ENCODE assay signal across 15 cellular contexts in genomic region chr19:3389446-3389778, GRCh38. TPM values are rescaled to one million over a fixed set of nuclear protein-coding genes. Genes with fewer than 3 reads are reported as not detected.
DNase-seq lines count a peak whose midpoint lies in the region; ATAC-seq and TF ChIP-seq lines count a peak whose summit lies in the region.
"Had no signal": no experiment of that assay in that cellular context is flagged by ENCODE, and none has a peak within 500 bp of the region (broad histone marks: within the 10 kb centered on the region; RNA-seq: fewer than 3 reads in every experiment).

No MANE protein-coding gene starts in this region.

- H3K36me3 Mint-ChIP-seq in natural killer cell treated with Interleukin-12 subunit alpha and Interleukin-12 subunit beta and Interleukin-15 and Interleukin-18, amount 100 ng/mL, for 72 hours, result no peaks in the 10 kb centered on the region
- H3K36me3 Mint-ChIP-seq: activated CD4-positive, alpha-beta memory T cell treated with anti-CD3 and anti-CD28 coated beads for 36 hours had no signal

- H3K27me3 ChIP-seq in right atrium auricular region (no peaks in the 10 kb centered on the region), left lung (no peaks in the 10 kb centered on the region), skeletal muscle tissue (ENCODE audit: control insufficient read depth in 3 of 3, insufficient read depth in 3 of 3, low read length in 3 of 3) (no peaks in the 10 kb centered on the region)
- H3K27me3 ChIP-seq: neutrophil had no signal

- H3K9me3 ChIP-seq in right atrium auricular region, result no peaks in the 10 kb centered on the region
- no peaks in the 10 kb centered on the region for H3K9me3 ChIP-seq in left lung
- H3K9me3 ChIP-seq in skeletal muscle tissue (ENCODE audit: control insufficient read depth in 3 of 3, low read length in 3 of 3), result no peaks in the 10 kb centered on the region
- H3K9me3 ChIP-seq: neutrophil, SK-N-SH had no signal

- peak overlapping the region in 1 of 2 donors; percentile 78 for H3K27ac Mint-ChIP-seq in stimulated activated naive CD8-positive, alpha-beta T cell treated with anti-CD3 and anti-CD28 coated beads, Interleukin-15, amount 100 ng/mL, for 72 hours
- H3K27ac Mint-ChIP-seq in natural killer cell treated with Interleukin-12 subunit alpha and Interleukin-12 subunit beta and Interleukin-15 and Interleukin-18, amount 100 ng/mL, for 72 hours, result no peak overlapping the region
- H3K27ac Mint-ChIP-seq: activated CD4-positive, alpha-beta memory T cell treated with anti-CD3 and anti-CD28 coated beads for 36 hours; activated T-helper 1 cell treated with anti-CD3 and anti-CD28 coated beads, Interleukin-12 subunit alpha, Interleukin-12 subunit beta, Interleukin-2, Interleukin-4 antibody, amounts not matched to agents 30 ng/mL and 10 ng/mL and 1 ng/mL, durations not matched to agents 14 hours and 24 hours and 36 hours had no signal

- H3K4me1 Mint-ChIP-seq in stimulated activated naive CD8-positive, alpha-beta T cell treated with anti-CD3 and anti-CD28 coated beads, Interleukin-15, amount 100 ng/mL, for 72 hours, result peaks cover 14% of the 10 kb centered on the region
- peaks cover 0 to 2% of the 10 kb centered on the region in 2 donors for H3K4me1 Mint-ChIP-seq in natural killer cell treated with Interleukin-12 subunit alpha and Interleukin-12 subunit beta and Interleukin-15 and Interleukin-18, amount 100 ng/mL, for 72 hours (ENCODE audit: low read depth in 2 of 2)

- H3K4me1 ChIP-seq in right atrium auricular region, result peaks cover 0 to 65% of the 10 kb centered on the region in 2 donors
- H3K4me1 ChIP-seq in left lung, result peaks cover 37 to 65% of the 10 kb centered on the region in 2 donors
- peaks cover 62 to 68% (median 66%) of the 10 kb centered on the region in 3 donors for H3K4me1 ChIP-seq in skeletal muscle tissue (ENCODE audit: control insufficient read depth in 3 of 3, insufficient read depth in 3 of 3, low read length in 3 of 3)

- peaks cover 13% of the 10 kb centered on the region for H3K36me3 ChIP-seq in right atrium auricular region
- peaks cover 0 to 28% of the 10 kb centered on the region in 2 donors for H3K36me3 ChIP-seq in left lung
- H3K36me3 ChIP-seq in skeletal muscle tissue (ENCODE audit: control insufficient read depth in 3 of 3, insufficient read depth in 3 of 3, low read length in 3 of 3), result peaks cover 0 to 5% (median 2%) of the 10 kb centered on the region in 3 donors

- TF ChIP-seq CTCF in right atrium auricular region (IDR thresholded peaks at IDR 0.05), result no peak
- no peak for TF ChIP-seq CTCF in left lung (IDR thresholded peaks at IDR 0.05)

- H3K27ac ChIP-seq in right atrium auricular region (peak overlapping the region; percentile 91 to 99), left lung (peak overlapping the region; percentile 35 to 61), skeletal muscle tissue (ENCODE audit: low read depth, low read length) (peak overlapping the region; percentile 90)
- H3K27ac ChIP-seq: neutrophil had no signal

- intact Hi-C loops in left cardiac atrium (cut with DNase I), result no loop called here
- intact Hi-C loops in left lung (cut with DNase I), result no loop called here

- H3K4me3 Mint-ChIP-seq in stimulated activated naive CD8-positive, alpha-beta T cell treated with anti-CD3 and anti-CD28 coated beads, Interleukin-15, amount 100 ng/mL, for 72 hours, result no peak overlapping the region
- no peak overlapping the region for H3K4me3 Mint-ChIP-seq in natural killer cell treated with Interleukin-12 subunit alpha and Interleukin-12 subunit beta and Interleukin-15 and Interleukin-18, amount 100 ng/mL, for 72 hours
- H3K4me3 Mint-ChIP-seq: activated CD4-positive, alpha-beta memory T cell treated with anti-CD3 and anti-CD28 coated beads for 36 hours; activated T-helper 1 cell treated with anti-CD3 and anti-CD28 coated beads, Interleukin-12 subunit alpha, Interleukin-12 subunit beta, Interleukin-2, Interleukin-4 antibody, amounts not matched to agents 30 ng/mL and 10 ng/mL and 1 ng/mL, durations not matched to agents 14 hours and 24 hours and 36 hours; dendritic cell treated with granulocyte-macrophage colony-stimulating factor and Interleukin-4, amounts not matched to agents 40 ng/mL and 50 ng/mL, for 4 days had no signal

- H3K4me3 ChIP-seq in right atrium auricular region (no peak overlapping the region), left lung (no peak overlapping the region), skeletal muscle tissue (ENCODE audit: low read length in 3 of 3) (peak overlapping the region in 1 of 3 donors; percentile 36)

- DNase-seq in right atrium auricular region (ENCODE audit: low spot score), result no peak
- DNase-seq in left cardiac atrium, result no peak
- no peak for DNase-seq in left lung
- no peak for DNase-seq in effector CD4-positive, alpha-beta T cell
- DNase-seq in stimulated activated naive CD8-positive, alpha-beta T cell treated with anti-CD3 and anti-CD28 coated beads, Interleukin-15, amount 100 ng/mL, for 72 hours, result no peak
- no peak for DNase-seq in GM19240 (ENCODE audit: insufficient read length, low spot score)
- DNase-seq in natural killer cell treated with Interleukin-12 subunit alpha and Interleukin-12 subunit beta and Interleukin-15 and Interleukin-18, amount 100 ng/mL, for 72 hours (ENCODE audit: low spot score), result no peak
- DNase-seq: activated CD4-positive, alpha-beta memory T cell treated with anti-CD3 and anti-CD28 coated beads for 36 hours; amygdala; SK-N-SH; stimulated activated naive CD8-positive, alpha-beta T cell treated with anti-CD3 and anti-CD28 coated beads, Interleukin-15, Interleukin-2, amounts not matched to agents 100 U/mL and 50 U/mL, for 24 hours had no signal

- peak overlapping the region in 2 of 3 donors; percentile 32 to 81 for H3K9ac ChIP-seq in skeletal muscle tissue (ENCODE audit: low read depth in 1 of 3, low read length in 3 of 3)
- H3K9ac ChIP-seq: SK-N-SH had no signal

- H3K27me3 Mint-ChIP-seq in stimulated activated naive CD8-positive, alpha-beta T cell treated with anti-CD3 and anti-CD28 coated beads, Interleukin-15, amount 100 ng/mL, for 72 hours, result no peaks in the 10 kb centered on the region
- H3K27me3 Mint-ChIP-seq in natural killer cell treated with Interleukin-12 subunit alpha and Interleukin-12 subunit beta and Interleukin-15 and Interleukin-18, amount 100 ng/mL, for 72 hours, result no peaks in the 10 kb centered on the region
- H3K27me3 Mint-ChIP-seq: activated CD4-positive, alpha-beta memory T cell treated with anti-CD3 and anti-CD28 coated beads for 36 hours; dendritic cell treated with granulocyte-macrophage colony-stimulating factor and Interleukin-4, amounts not matched to agents 40 ng/mL and 50 ng/mL, for 4 days had no signal

- H3K9me3 Mint-ChIP-seq in stimulated activated naive CD8-positive, alpha-beta T cell treated with anti-CD3 and anti-CD28 coated beads, Interleukin-15, amount 100 ng/mL, for 72 hours, result no peaks in the 10 kb centered on the region
- H3K9me3 Mint-ChIP-seq in natural killer cell treated with Interleukin-12 subunit alpha and Interleukin-12 subunit beta and Interleukin-15 and Interleukin-18, amount 100 ng/mL, for 72 hours, result no peaks in the 10 kb centered on the region
- H3K9me3 Mint-ChIP-seq: activated CD4-positive, alpha-beta memory T cell treated with anti-CD3 and anti-CD28 coated beads for 36 hours; activated T-helper 1 cell treated with anti-CD3 and anti-CD28 coated beads, Interleukin-12 subunit alpha, Interleukin-12 subunit beta, Interleukin-2, Interleukin-4 antibody, amounts not matched to agents 30 ng/mL and 10 ng/mL and 1 ng/mL, durations not matched to agents 14 hours and 24 hours and 36 hours; dendritic cell treated with granulocyte-macrophage colony-stimulating factor and Interleukin-4, amounts not matched to agents 40 ng/mL and 50 ng/mL, for 4 days had no signal

- ATAC-seq in left cardiac atrium (no peak), left lung (no peak)
- no peak for ATAC-seq in stimulated activated naive CD8-positive, alpha-beta T cell treated with anti-CD3 and anti-CD28 coated beads, Interleukin-15, amount 100 ng/mL, for 72 hours
- no peak for ATAC-seq in natural killer cell treated with Interleukin-12 subunit alpha and Interleukin-12 subunit beta and Interleukin-15 and Interleukin-18, amount 100 ng/mL, for 72 hours

RNA-seq across cellular contexts. Expression of gene NFIC, which starts 23.0 kb away (rescaled TPM):
- total RNA-seq in right atrium auricular region, result 100 to 1,000 TPM; 111 to 196 TPM
- total RNA-seq in left cardiac atrium, result 100 to 1,000 TPM; 144 to 173 TPM
- 100 to 1,000 TPM; 138 to 163 TPM for total RNA-seq in left lung
- 8.4 TPM for total RNA-seq in skeletal muscle tissue
- total RNA-seq in natural killer cell treated with Interleukin-12 subunit alpha and Interleukin-12 subunit beta and Interleukin-15 and Interleukin-18, amount 100 ng/mL, for 72 hours, result 10 to 100 TPM; 21.4 to 41.7 TPM
